In genomic region chr18:79199691-79200374, GRCh38 we compare ENCODE assay signal across 2 cellular contexts.
TF ChIP-seq lines count a peak whose summit lies in the region.

No MANE protein-coding gene starts in this region.

TF ChIP-seq in GM12878, 131 proteins besides CTCF, POLR2A, EP300 and RAD21 (continued from another document):
- TF ChIP-seq BCL11A (IDR thresholded peaks at IDR 0.05; ENCODE audit: low read depth, low read length) = no peak

TF ChIP-seq in GM23338, 12 proteins besides CTCF, POLR2A, EP300 and RAD21 (continued from another document):
- TF ChIP-seq ZNF462 (CRISPR knock-in tag; IDR thresholded peaks at IDR 0.05) (no peak), STAT1 (IDR thresholded peaks at IDR 0.05; ENCODE audit: unreplicated experiment) (no peak), POLR2AphosphoS5 (IDR thresholded peaks at IDR 0.05; ENCODE audit: low read depth) (no peak), ZNF331 (CRISPR knock-in tag; IDR thresholded peaks at IDR 0.05; ENCODE audit: low read depth) (no peak), NANOG (IDR thresholded peaks at IDR 0.05; ENCODE audit: borderline replicate concordance) (no peak), REST (IDR thresholded peaks at IDR 0.05; ENCODE audit: unreplicated experiment) (no peak)
TF ChIP-seq in GM23338: peak in this region for 0.
